In the genomic region with DNA sequence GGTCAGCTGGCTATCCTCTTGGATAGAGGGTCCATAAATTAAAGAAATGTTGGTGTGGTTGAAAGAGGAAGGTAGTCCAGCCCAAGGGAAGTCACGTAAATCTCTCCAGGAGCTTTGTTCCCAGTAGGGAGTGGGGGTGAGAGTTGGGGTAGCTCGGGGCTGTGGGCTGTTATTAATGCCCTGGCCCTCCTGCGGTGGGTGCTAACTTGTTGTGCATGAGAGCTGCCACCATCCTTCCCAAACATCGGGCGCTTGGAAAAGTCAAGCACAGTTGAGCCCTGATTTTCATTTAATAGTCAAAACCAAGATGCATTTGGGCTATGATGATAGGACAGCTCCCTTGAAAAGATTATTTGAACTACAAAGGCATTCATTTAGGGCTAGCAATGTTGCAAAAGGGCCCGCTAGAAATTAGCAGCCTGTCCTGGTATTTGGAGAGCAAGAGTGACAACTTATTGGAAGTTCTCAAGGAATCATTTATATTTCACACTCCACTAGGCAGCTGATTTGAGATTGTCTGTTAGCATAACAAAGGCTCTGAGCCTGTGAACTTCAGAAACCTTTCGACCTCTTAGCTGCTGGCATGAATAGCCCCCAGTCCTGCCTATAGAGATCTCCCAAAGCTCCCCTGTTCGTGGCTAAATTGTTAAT, we compare ENCODE assay signal across 15 cellular contexts.
DNase-seq lines count a peak whose midpoint lies in the region; ATAC-seq and TF ChIP-seq lines count a peak whose summit lies in the region.
"Had no signal": no experiment of that assay in that cellular context is flagged by ENCODE, and none has a peak within 500 bp of the region (broad histone marks: within the 10 kb centered on the region; RNA-seq: fewer than 3 reads in every experiment).

No MANE protein-coding gene starts in this region.

- H3K4me3 Mint-ChIP-seq in activated T-helper 17 cell treated with anti-CD3 and anti-CD28 coated beads, Interleukin-2, amount 50 U/mL, for 72 hours, result no peak overlapping the region
- H3K4me3 Mint-ChIP-seq: activated naive CD4-positive, alpha-beta T cell treated with anti-CD3 and anti-CD28 coated beads, Interleukin-2, amount 50 U/mL, for 24 hours; activated T-cell treated with anti-CD3 and anti-CD28 coated beads, Interleukin-2, amount 50 U/mL, for 24 hours; CD4-positive, CD25-positive, alpha-beta regulatory T cell had no signal

- no peaks in the 10 kb centered on the region for H4K20me1 ChIP-seq in fibroblast of lung (ENCODE audit: control insufficient read depth, extremely low read depth, insufficient read depth, low read length)

- H2BK15ac ChIP-seq in neuronal stem cell (ENCODE audit: low read length), result no peak overlapping the region

- no CpG with 5 or more reads among the region's 8 CpGs for WGBS in neuronal stem cell (ENCODE audit: extremely low coverage in 2 of 2, insufficient read length in 2 of 2, insufficient replicate concordance in 1 of 2), 2 donors

- in situ Hi-C loops in G401 (cut with HindIII; ENCODE audit: low sequenced_read_pairs), result no loop called here

- no peak for TF ChIP-seq CTCF in fibroblast of lung (conservative IDR thresholded peaks at IDR 0.05 in 1 of 2, IDR thresholded peaks at IDR 0.05 in 1 of 2; ENCODE audit: low read depth in 1 of 2, low read length in 2 of 2)
- TF ChIP-seq CTCF in vagina (IDR thresholded peaks at IDR 0.05), result no peak

- H3K27me3 ChIP-seq in fibroblast of lung (ENCODE audit: control insufficient read depth, insufficient read depth, low read length), result no peaks in the 10 kb centered on the region
- no peaks in the 10 kb centered on the region for H3K27me3 ChIP-seq in neuronal stem cell (ENCODE audit: control insufficient read depth in 3 of 3, insufficient read depth in 3 of 3, low read depth in 1 of 3, low read length in 3 of 3)
- H3K27me3 ChIP-seq in vagina, result no peaks in the 10 kb centered on the region
- H3K27me3 ChIP-seq: transverse colon had no signal

- peaks cover 34% of the 10 kb centered on the region for H3K27me3 Mint-ChIP-seq in activated T-helper 17 cell treated with anti-CD3 and anti-CD28 coated beads, Interleukin-2, amount 50 U/mL, for 72 hours

- H3K79me1 ChIP-seq in neuronal stem cell (ENCODE audit: low read depth, low read length), result no peaks in the 10 kb centered on the region

- no peak overlapping the region for H2BK12ac ChIP-seq in neuronal stem cell (ENCODE audit: low read length)

- H2AK5ac ChIP-seq in neuronal stem cell (ENCODE audit: low read depth, low read length), result no peak overlapping the region

- no peak overlapping the region for H3K23ac ChIP-seq in neuronal stem cell (ENCODE audit: low read depth, low read length, poor library complexity)

- no peaks in the 10 kb centered on the region for H3K36me3 Mint-ChIP-seq in activated T-helper 17 cell treated with anti-CD3 and anti-CD28 coated beads, Interleukin-2, amount 50 U/mL, for 72 hours (ENCODE audit: low read depth)
- H3K36me3 Mint-ChIP-seq: activated naive CD4-positive, alpha-beta T cell treated with anti-CD3 and anti-CD28 coated beads, Interleukin-2, amount 50 U/mL, for 24 hours; CD4-positive, CD25-positive, alpha-beta regulatory T cell had no signal

- no peak for TF ChIP-seq POLR2A in vagina (IDR thresholded peaks at IDR 0.05)

- H3K4ac ChIP-seq in neuronal stem cell (ENCODE audit: low read length), result no peak overlapping the region

- H4K91ac ChIP-seq in neuronal stem cell (ENCODE audit: low read depth, low read length, poor library complexity), result no peak overlapping the region

- H2BK120ac ChIP-seq in neuronal stem cell (ENCODE audit: low read depth, low read length), result no peak overlapping the region

- H2BK5ac ChIP-seq in neuronal stem cell (ENCODE audit: low read length), result no peak overlapping the region

- no peak overlapping the region for H3K18ac ChIP-seq in neuronal stem cell (ENCODE audit: low read length)

- H3K9me3 ChIP-seq in fibroblast of lung (ENCODE audit: control insufficient read depth, insufficient read depth, low read depth, low read length) (no peaks in the 10 kb centered on the region), neuronal stem cell (replicated peaks in 1 of 2; ENCODE audit: control insufficient read depth in 2 of 2, insufficient read depth in 1 of 2, low read depth in 1 of 2, low read length in 2 of 2) (no peaks in the 10 kb centered on the region), vagina (no peaks in the 10 kb centered on the region)
- H3K9me3 ChIP-seq: transverse colon had no signal

- no peak overlapping the region for H4K8ac ChIP-seq in neuronal stem cell (ENCODE audit: low read depth, low read length)

- no peaks in the 10 kb centered on the region for H3K79me2 ChIP-seq in fibroblast of lung (ENCODE audit: control insufficient read depth, insufficient read depth, low read length)

- H3K4me3 ChIP-seq in fibroblast of lung (replicated peaks in 1 of 4; ENCODE audit: control extremely low read depth in 1 of 4, insufficient read depth in 1 of 4, low read depth in 3 of 4, low read length in 4 of 4) (peak overlapping the region in 2 of 4 experiments; percentile 32 to 48), neuronal stem cell (ENCODE audit: low read length in 2 of 2) (no peak overlapping the region), vagina (no peak overlapping the region)
- H3K4me3 ChIP-seq: transverse colon had no signal

- no peak for ATAC-seq in HG03108 (IDR thresholded peaks at IDR 0.05; ENCODE audit: unreplicated experiment)
- no peak for ATAC-seq in activated T-helper 17 cell treated with anti-CD3 and anti-CD28 coated beads, Interleukin-2, amount 50 U/mL, for 72 hours (replicated peaks)

- H3K9me3 Mint-ChIP-seq in activated T-helper 17 cell treated with anti-CD3 and anti-CD28 coated beads, Interleukin-2, amount 50 U/mL, for 72 hours, result no peaks in the 10 kb centered on the region
- H3K9me3 Mint-ChIP-seq: activated naive CD4-positive, alpha-beta T cell treated with anti-CD3 and anti-CD28 coated beads, Interleukin-2, amount 50 U/mL, for 24 hours; activated T-cell treated with anti-CD3 and anti-CD28 coated beads, Interleukin-2, amount 50 U/mL, for 24 hours; CD4-positive, CD25-positive, alpha-beta regulatory T cell had no signal

- intact Hi-C loops in vagina (cut with DNase I), result no loop called here

- H3K27ac ChIP-seq in angular gyrus (ENCODE audit: low read depth, low read length) (peak overlapping the region; percentile 69), fibroblast of lung (ENCODE audit: insufficient read depth, low read length) (no peak overlapping the region), neuronal stem cell (replicated peaks; ENCODE audit: low read length) (peak overlapping the region; percentile 67), vagina (no peak overlapping the region)
- H3K27ac ChIP-seq: transverse colon had no signal

- peak; percentile 62 for DNase-seq in G401 (ENCODE audit: low spot score)
- DNase-seq in fibroblast of lung (ENCODE audit: low read depth in 2 of 2), result no peak
- no peak for DNase-seq in neuronal stem cell (ENCODE audit: low spot score)
- no peak for DNase-seq in UCSD-AML1 (lab: John Stamatoyannopoulos, UW; ENCODE audit: unreplicated experiment)
- DNase-seq in vagina (ENCODE audit: extremely low spot score in 2 of 2), result no peak
- DNase-seq: activated CD4-positive, alpha-beta T cell treated with anti-CD3 and anti-CD28 coated beads, Interleukin-2, amount 50 U/mL, for 48 hours; activated T-cell treated with anti-CD3 and anti-CD28 coated beads, Interleukin-2, amount 50 U/mL, for 24 hours; CD4-positive, CD25-positive, alpha-beta regulatory T cell; effector CD4-positive, alpha-beta T cell; NCI-H1417 treated with DMSO at 0.1 percent for 48 hours; transverse colon had no signal

- H3K9ac ChIP-seq in fibroblast of lung (ENCODE audit: insufficient read depth, low read length), result no peak overlapping the region
- H3K9ac ChIP-seq in neuronal stem cell (ENCODE audit: low read depth, low read length, poor library complexity), result no peak overlapping the region

- H3K27ac Mint-ChIP-seq in activated T-helper 17 cell treated with anti-CD3 and anti-CD28 coated beads, Interleukin-2, amount 50 U/mL, for 72 hours, result no peak overlapping the region
- H3K27ac Mint-ChIP-seq: activated naive CD4-positive, alpha-beta T cell treated with anti-CD3 and anti-CD28 coated beads, Interleukin-2, amount 50 U/mL, for 24 hours; activated T-cell treated with anti-CD3 and anti-CD28 coated beads, Interleukin-2, amount 50 U/mL, for 24 hours; CD4-positive, CD25-positive, alpha-beta regulatory T cell had no signal

- peak overlapping the region; percentile 72 for H3K4me2 ChIP-seq in fibroblast of lung (ENCODE audit: extremely low read depth, insufficient read depth, low read length)
- H3K4me2 ChIP-seq in neuronal stem cell (ENCODE audit: insufficient read depth, low read length, poor library complexity, severe bottlenecking), result peak overlapping the region; percentile 57

- H3K4me1 ChIP-seq in fibroblast of lung (ENCODE audit: control insufficient read depth, extremely low read depth, insufficient read depth, low read length) (no peaks in the 10 kb centered on the region), neuronal stem cell (ENCODE audit: control insufficient read depth in 2 of 2, insufficient read depth in 1 of 2, low read depth in 1 of 2, low read length in 2 of 2) (peaks cover 26 to 51% of the 10 kb centered on the region in 2 donors), vagina (no peaks in the 10 kb centered on the region)
- H3K4me1 ChIP-seq: transverse colon had no signal

- H2AFZ ChIP-seq in fibroblast of lung (ENCODE audit: low read length), result no peak overlapping the region
- H2AFZ ChIP-seq in neuronal stem cell (ENCODE audit: low read length), result peak overlapping the region; percentile 27

- H3K4me1 Mint-ChIP-seq in activated T-helper 17 cell treated with anti-CD3 and anti-CD28 coated beads, Interleukin-2, amount 50 U/mL, for 72 hours, result no peaks in the 10 kb centered on the region
- H3K4me1 Mint-ChIP-seq: activated naive CD4-positive, alpha-beta T cell treated with anti-CD3 and anti-CD28 coated beads, Interleukin-2, amount 50 U/mL, for 24 hours; CD4-positive, CD25-positive, alpha-beta regulatory T cell had no signal

- H3K14ac ChIP-seq in neuronal stem cell (ENCODE audit: low read length), result no peak overlapping the region

- no peaks in the 10 kb centered on the region for H3K36me3 ChIP-seq in fibroblast of lung (ENCODE audit: control insufficient read depth, insufficient read depth, low read length)
- no peaks in the 10 kb centered on the region for H3K36me3 ChIP-seq in neuronal stem cell (replicated peaks in 1 of 2; ENCODE audit: control insufficient read depth in 2 of 2, insufficient read depth in 2 of 2, low read length in 2 of 2)
- no peaks in the 10 kb centered on the region for H3K36me3 ChIP-seq in vagina
- H3K36me3 ChIP-seq: transverse colon had no signal

Comparison
In these comparisons a context has a peak if more than half of its experiments do, and no peak if none do; other contexts are left out.
1. H3K27ac ChIP-seq: peak in angular gyrus (single experiment) and neuronal stem cell (single experiment); none in fibroblast of lung (single experiment) and vagina (single experiment).